ENCODE assay signal across 6 cellular contexts in the genomic region with DNA sequence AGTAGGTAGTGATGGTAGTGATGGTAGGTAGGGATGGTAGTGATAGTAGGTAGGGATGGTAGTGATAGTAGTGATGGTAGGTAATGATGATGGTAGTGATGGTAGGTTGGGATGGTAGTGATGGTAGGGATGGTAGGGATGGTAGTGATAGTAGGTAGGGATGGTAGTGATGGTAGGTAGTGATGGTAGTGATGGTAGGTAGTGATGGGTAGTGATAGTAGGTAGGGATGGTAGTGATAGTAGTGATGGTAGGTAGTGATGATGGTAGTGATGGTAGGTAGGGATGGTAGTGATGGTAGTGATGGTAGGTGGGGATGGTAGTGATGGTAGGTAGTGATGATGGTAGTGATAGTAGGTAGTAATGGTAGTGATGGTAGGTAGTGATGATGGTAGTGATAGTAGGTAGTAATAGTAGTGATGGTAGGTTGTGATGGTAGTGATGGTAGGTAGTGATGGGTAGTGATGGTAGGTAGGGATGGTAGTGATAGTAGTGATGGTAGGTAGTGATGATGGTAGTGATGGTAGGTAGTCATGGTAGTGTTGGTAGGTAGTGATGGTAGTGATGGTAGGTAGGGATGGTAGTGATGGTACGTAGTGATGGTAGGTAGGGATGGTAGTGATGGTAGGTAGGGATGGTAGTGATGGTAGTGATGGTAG. TPM values are rescaled to one million over a fixed set of nuclear protein-coding genes. Genes with fewer than 3 reads are reported as not detected.
A peak's percentile ranks its signal among the peaks of the same experiment; 100 is the strongest.
DNase-seq lines count a peak whose midpoint lies in the region; FAIRE-seq and TF ChIP-seq lines count a peak whose summit lies in the region.
"Not testable (repeated sequence)": the region's sequence is repeated elsewhere in the genome, so short reads cannot be mapped to it uniquely, and the experiment has no call there.

No MANE protein-coding gene starts in this region.

- not testable (repeated sequence) for H3K9me3 Mint-ChIP-seq in astrocyte (ENCODE audit: unreplicated experiment)

- not testable (repeated sequence) for H2BK15ac ChIP-seq in H1 (ENCODE audit: low read length); neuronal stem cell (ENCODE audit: low read length)

- H4K5ac ChIP-seq in H1 (ENCODE audit: insufficient read length, low read depth, low read length), result not testable (repeated sequence)

- CTCF ChIA-PET in H1 (lab: Charles Lee; ENCODE audit: partially characterized antibody), result interaction anchor here (0.7 to 1.6 kb wide), 3 partner anchors 12 to 82 kb away, joined by 3 to 4 read pairs (median 4); no protein-coding TSS in a partner anchor

- H3K4me2 ChIP-seq in BLaER1, result peak overlapping the region; percentile 98; the same call in 1 of the 2 replicates
- H3K4me2 ChIP-seq in astrocyte (ENCODE audit: low read length); H1 (ENCODE audit: insufficient read depth in 1 of 2, low read depth in 2 of 2, low read length in 2 of 2); neuronal stem cell (ENCODE audit: insufficient read depth, low read length, poor library complexity, severe bottlenecking): not testable (repeated sequence)

- not testable (repeated sequence) for H3K27me3 ChIP-seq in BLaER1; astrocyte (ENCODE audit: insufficient read depth, low read length); H1 (replicated peaks in 1 of 4; ENCODE audit: control insufficient read depth in 3 of 4, extremely low read depth in 1 of 4, insufficient read depth in 3 of 4, low read length in 3 of 4)
- peaks cover 0 to 12% (median 2%) of the 10 kb centered on the region in 3 experiments for H3K27me3 ChIP-seq in neuronal stem cell (ENCODE audit: control insufficient read depth in 3 of 3, insufficient read depth in 3 of 3, low read depth in 1 of 3, low read length in 3 of 3)

- H3K4me3 ChIP-seq in BLaER1; astrocyte (ENCODE audit: insufficient read depth, low read depth, low read length); H1 (ENCODE audit: extremely low read depth in 1 of 4, insufficient read depth in 2 of 4, low read depth in 3 of 4, low read length in 4 of 4); neuronal stem cell (ENCODE audit: low read length in 2 of 2): not testable (repeated sequence)

- H2BK120ac ChIP-seq in H1 (replicated peaks; ENCODE audit: low read depth, low read length); neuronal stem cell (ENCODE audit: low read depth, low read length): not testable (repeated sequence)

- not testable (repeated sequence) for H2BK20ac ChIP-seq in H1 (ENCODE audit: low read length)

- H2BK12ac ChIP-seq in H1 (ENCODE audit: low read depth, low read length); neuronal stem cell (ENCODE audit: low read length): not testable (repeated sequence)

- H3K9me3 ChIP-seq in BLaER1; astrocyte (ENCODE audit: insufficient read depth, low read depth, low read length); H1 (ENCODE audit: insufficient read depth in 2 of 2, low read depth in 1 of 2, low read length in 1 of 2); neuronal stem cell (replicated peaks in 1 of 2; ENCODE audit: control insufficient read depth in 2 of 2, insufficient read depth in 1 of 2, low read depth in 1 of 2, low read length in 2 of 2): not testable (repeated sequence)

- not testable (repeated sequence) for H3K79me2 ChIP-seq in astrocyte (ENCODE audit: insufficient read depth, low read length); H1 (ENCODE audit: control insufficient read depth in 1 of 2, insufficient read depth in 2 of 2, low read length in 2 of 2)

- H3K4me1 ChIP-seq in BLaER1, result peaks cover 58% of the 10 kb centered on the region
- H3K4me1 ChIP-seq in astrocyte (ENCODE audit: insufficient read depth, low read length), result peaks cover 16% of the 10 kb centered on the region
- peaks cover 0 to 15% (median 4%) of the 10 kb centered on the region in 4 experiments; a peak in 4 of 7 replicates for H3K4me1 ChIP-seq in H1 (replicated peaks in 1 of 4; ENCODE audit: control insufficient read depth in 3 of 4, insufficient read depth in 4 of 4, low read length in 3 of 4)
- H3K4me1 ChIP-seq in neuronal stem cell (ENCODE audit: control insufficient read depth in 2 of 2, insufficient read depth in 1 of 2, low read depth in 1 of 2, low read length in 2 of 2), result not testable (repeated sequence)

- H3K27ac ChIP-seq in BLaER1; astrocyte (ENCODE audit: low read depth, low read length); H1 (ENCODE audit: low read depth, low read length); neuronal stem cell (replicated peaks; ENCODE audit: low read length): not testable (repeated sequence)

- H3K79me1 ChIP-seq in H1 (ENCODE audit: low read depth, low read length); neuronal stem cell (ENCODE audit: low read depth, low read length): not testable (repeated sequence)

- H4K8ac ChIP-seq in H1 (ENCODE audit: extremely low read depth, insufficient read depth, low read length); neuronal stem cell (ENCODE audit: low read depth, low read length): not testable (repeated sequence)

- not testable (repeated sequence) for H2AFZ ChIP-seq in astrocyte (ENCODE audit: low read depth, low read length); H1 (ENCODE audit: low read length); neuronal stem cell (ENCODE audit: low read length)

- not testable (repeated sequence) for H3K36me3 Mint-ChIP-seq in astrocyte (ENCODE audit: low read depth, unreplicated experiment)

- not testable (repeated sequence) for H3K14ac ChIP-seq in H1 (ENCODE audit: insufficient read length); neuronal stem cell (ENCODE audit: low read length)

- H4K20me1 ChIP-seq in BLaER1; astrocyte (ENCODE audit: insufficient read depth, low read length); H1 (replicated peaks in 1 of 2; ENCODE audit: control insufficient read depth in 1 of 2, insufficient read depth in 2 of 2, low read length in 2 of 2): not testable (repeated sequence)

- TF ChIP-seq RAD21 in H1 (IDR thresholded peaks at IDR 0.05 in 1 of 2, conservative IDR thresholded peaks at IDR 0.05 in 1 of 2; ENCODE audit: low read depth in 2 of 2, low read length in 2 of 2), result not testable (repeated sequence)

- H2BK5ac ChIP-seq in H1 (ENCODE audit: low read depth, low read length); neuronal stem cell (ENCODE audit: low read length): not testable (repeated sequence)

- H3K36me3 ChIP-seq in BLaER1; astrocyte (ENCODE audit: insufficient read depth, low read length); H1 (ENCODE audit: control insufficient read depth in 2 of 4, insufficient read depth in 4 of 4, low read length in 3 of 4); neuronal stem cell (replicated peaks in 1 of 2; ENCODE audit: control insufficient read depth in 2 of 2, insufficient read depth in 2 of 2, low read length in 2 of 2): not testable (repeated sequence)

- TF ChIP-seq CTCF in astrocyte (IDR thresholded peaks at IDR 0.05; ENCODE audit: insufficient read depth, low read depth, low read length); H1 (IDR thresholded peaks at IDR 0.05; ENCODE audit: control extremely low read depth in 1 of 3, insufficient read depth in 1 of 3, low read depth in 1 of 3, low read length in 3 of 3): not testable (repeated sequence)

- H2AK5ac ChIP-seq in H1 (ENCODE audit: low read depth, low read length); neuronal stem cell (ENCODE audit: low read depth, low read length): not testable (repeated sequence)

- not testable (repeated sequence) for H3K4ac ChIP-seq in H1 (replicated peaks; ENCODE audit: insufficient read length, low read depth, low read length); neuronal stem cell (ENCODE audit: low read length)

- not testable (repeated sequence) for H4K91ac ChIP-seq in H1 (replicated peaks; ENCODE audit: insufficient read length, low read length); neuronal stem cell (ENCODE audit: low read depth, low read length, poor library complexity)

- H3K23me2 ChIP-seq in H1 (ENCODE audit: low read depth, low read length), result peaks cover 17% of the 10 kb centered on the region; the same call in 1 of the 2 replicates

- 100% methylated on average over 1 of the region's 1 CpG for WGBS in H1 (ENCODE audit: extremely low coverage in 1 of 2, insufficient coverage in 1 of 2, insufficient read length in 1 of 2, insufficient replicate concordance in 2 of 2, low coverage in 1 of 2, low lambda C conversion rate in 2 of 2, missing lambda C conversion rate in 1 of 2), 2 experiments
- 100% methylated on average over 1 of the region's 1 CpG; no CpG with 5 or more reads in 1 of the 2 donors for WGBS in neuronal stem cell (ENCODE audit: extremely low coverage in 2 of 2, insufficient read length in 2 of 2, insufficient replicate concordance in 1 of 2), 2 donors

- FAIRE-seq in GM12891 (lab: Jason Lieb, UNC) (peak; percentile 23), HTR-8/SVneo (lab: Jason Lieb, UNC) (peak; percentile 65), astrocyte (lab: Jason Lieb, UNC) (peak; percentile 17)
- FAIRE-seq in H1 (lab: Jason Lieb, UNC), result not testable (repeated sequence)

- H3K56ac ChIP-seq in H1 (replicated peaks; ENCODE audit: insufficient read length, low read depth, low read length), result not testable (repeated sequence)

- POLR2A ChIA-PET in H1 (lab: Charles Lee; ENCODE audit: partially characterized antibody), result not testable (repeated sequence)

- not testable (repeated sequence) for H3K9ac ChIP-seq in BLaER1; astrocyte (ENCODE audit: low read length); H1 (replicated peaks in 1 of 4; ENCODE audit: extremely low read depth in 1 of 4, low read depth in 3 of 4, low read length in 3 of 4)
- peak overlapping the region; percentile 12 for H3K9ac ChIP-seq in neuronal stem cell (ENCODE audit: low read depth, low read length, poor library complexity)

- TF ChIP-seq POLR2A in GM12891 (IDR thresholded peaks at IDR 0.05; ENCODE audit: low read depth, low read length); H1 (IDR thresholded peaks at IDR 0.05; ENCODE audit: control extremely low read depth in 1 of 2, low read depth in 2 of 2, low read length in 2 of 2): not testable (repeated sequence)

- not testable (repeated sequence) for H3K18ac ChIP-seq in H1 (ENCODE audit: extremely low read depth, low read length); neuronal stem cell (ENCODE audit: low read length)

- H3K4me1 Mint-ChIP-seq in astrocyte (ENCODE audit: low read depth, unreplicated experiment), result not testable (repeated sequence)

- H3K27me3 Mint-ChIP-seq in astrocyte (ENCODE audit: low read depth, unreplicated experiment), result peaks cover 21% of the 10 kb centered on the region

- not testable (repeated sequence) for H3K4me3 Mint-ChIP-seq in astrocyte (ENCODE audit: unreplicated experiment)

- not testable (repeated sequence) for H3K27ac Mint-ChIP-seq in astrocyte (ENCODE audit: unreplicated experiment)

- not testable (repeated sequence) for TF ChIP-seq EP300 in H1 (IDR thresholded peaks at IDR 0.05; ENCODE audit: borderline replicate concordance in 1 of 2, low read depth in 2 of 2, low read length in 2 of 2)

- H3K23ac ChIP-seq in H1 (ENCODE audit: insufficient read length); neuronal stem cell (ENCODE audit: low read depth, low read length, poor library complexity): not testable (repeated sequence)

- DNase-seq in GM12891 (ENCODE audit: insufficient read length, low spot score); HTR-8/SVneo (ENCODE audit: insufficient read length, low spot score); astrocyte (ENCODE audit: low read depth); H1 (ENCODE audit: low read depth in 1 of 2, low spot score in 2 of 2); neuronal stem cell (ENCODE audit: low spot score): not testable (repeated sequence)

RNA-seq across cellular contexts. Expression of gene PRKAG2, which starts 35.4 kb away (rescaled TPM):
- 3.2 TPM for polyA plus RNA-seq in GM12891 (2012; ENCODE audit: low read depth, missing spikeins)
- 26.9 and 40.7 TPM in 2 replicates for total RNA-seq in astrocyte
- 18.1 and 21.2 TPM in 2 replicates for total RNA-seq in H1 (2021; fragmentation: NEBNext Ultra II Directional; extraction: Animal tissue kit (Norgen Biotek cat#: 25700))
- 5.4 and 7.5 TPM in 2 replicates for polyA plus RNA-seq in H1 (2011; rRNA removed)
- 10.7 TPM for polyA plus RNA-seq in H1 (2011; cell fraction: cytosol; rRNA removed)
- polyA plus RNA-seq in H1 (2011; cell fraction: nucleus; rRNA removed), result 4.9 TPM
- 10.7 to 13.6 TPM (median 12.0 TPM) in 4 replicates for polyA plus RNA-seq in H1 (2012, experiment 1 of 2)
- 5.8 TPM for polyA plus RNA-seq in H1 (2012, experiment 2 of 2)
- polyA plus RNA-seq in H1 (2013, experiment 1 of 2), result 14.0 TPM
- polyA plus RNA-seq in H1 (2013, experiment 2 of 2), result 13.6 TPM
- 5.3 and 7.7 TPM in 2 replicates for polyA minus RNA-seq in H1 (2011; rRNA and poly(A)+ RNA removed)
- polyA minus RNA-seq in H1 (2011; cell fraction: cytosol; rRNA and poly(A)+ RNA removed), result 3.5 TPM
- 6.3 TPM for polyA minus RNA-seq in H1 (2011; cell fraction: nucleus; rRNA and poly(A)+ RNA removed)
- polyA plus RNA-seq in neuronal stem cell (2013, experiment 1 of 2), result 23.4 TPM
- polyA plus RNA-seq in neuronal stem cell (2013, experiment 2 of 2), result 21.8 TPM
